Comparison of ENCODE assay signal across 24 cellular contexts in genomic region chr2:69509750-69510140, GRCh38.
"Had no signal": no experiment of that assay in that cellular context is flagged by ENCODE, and none has a peak within 500 bp of the region (broad histone marks: within the 10 kb centered on the region; RNA-seq: fewer than 3 reads in every experiment).

No MANE protein-coding gene starts in this region.

- H3K9me3 Mint-ChIP-seq: activated naive CD4-positive, alpha-beta T cell treated with anti-CD3 and anti-CD28 coated beads, Interleukin-2, amount 50 U/mL, for 24 hours had no signal

- DNase-seq: activated CD4-positive, alpha-beta T cell treated with anti-CD3 and anti-CD28 coated beads for 48 hours; activated CD4-positive, alpha-beta T cell treated with anti-CD3 and anti-CD28 coated beads, Interleukin-2, amount 50 U/mL, for 4 hours; activated CD4-positive, CD25-positive, alpha-beta regulatory T cell treated with anti-CD3 and anti-CD28 coated beads, Interleukin-2, amount 50 U/mL, for 72 hours; activated CD8-positive, alpha-beta memory T cell treated with anti-CD3 and anti-CD28 coated beads, Interleukin-2, amount 50 U/mL, for 4 hours; activated gamma-delta T cell; activated naive CD4-positive, alpha-beta T cell treated with Interleukin-2 at 50 U/mL for 16 hours; activated T-cell treated with anti-CD3 and anti-CD28 coated beads for 4 hours; activated T-cell treated with anti-CD3 and anti-CD28 coated beads, Interleukin-2, amount 50 U/mL, for 4 hours; amniotic stem cell; aorta; brain microvascular endothelial cell; central memory CD4-positive, alpha-beta T cell; Karpas-422; KBM-7; NCI-H1417 treated with DMSO at 0.1 percent for 48 hours; NCI-H187 treated with DMSO at 0.1 percent for 48 hours; NCI-H2171 treated with DMSO at 0.1 percent for 48 hours; NCI-H2227 treated with DMSO at 0.1 percent for 48 hours; NCI-H446; PC-9; SW 1271; T1000 had no signal

- H3K27ac ChIP-seq: brain microvascular endothelial cell, PC-9, RWPE1 had no signal

- H3K27me3 ChIP-seq: brain microvascular endothelial cell had no signal

- H3K4me3 ChIP-seq: PC-9 had no signal

- H3K27me3 Mint-ChIP-seq: activated naive CD4-positive, alpha-beta T cell treated with anti-CD3 and anti-CD28 coated beads, Interleukin-2, amount 50 U/mL, for 24 hours had no signal

- H3K4me3 Mint-ChIP-seq: activated naive CD4-positive, alpha-beta T cell treated with anti-CD3 and anti-CD28 coated beads, Interleukin-2, amount 50 U/mL, for 24 hours; activated T-cell treated with anti-CD3 and anti-CD28 coated beads, Interleukin-2, amount 50 U/mL, for 4 hours had no signal
